Comparison of ENCODE assay signal across 1 cellular context in the genomic region with DNA sequence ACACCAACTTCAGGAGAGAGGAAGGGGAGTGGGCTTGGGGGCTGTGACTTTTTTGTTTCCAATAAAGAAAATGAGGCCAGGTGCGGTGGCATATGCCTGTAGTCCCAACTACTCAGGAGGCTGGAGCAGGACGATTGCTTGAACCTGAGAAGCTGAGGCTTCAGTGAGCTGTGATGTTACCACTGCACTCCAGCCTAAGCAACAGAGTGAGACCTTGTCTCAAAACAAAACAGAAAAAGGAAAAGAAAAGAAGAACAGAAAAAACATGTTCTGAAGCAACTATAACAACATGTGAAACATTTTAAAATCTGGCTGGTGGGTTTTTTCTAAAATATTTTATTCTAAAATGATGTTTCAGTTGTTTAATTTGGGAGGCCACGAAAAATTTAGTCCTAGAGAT.
TF ChIP-seq lines count a peak whose summit lies in the region.

No MANE protein-coding gene starts in this region.

TF ChIP-seq in H1, 55 proteins besides CTCF, POLR2A, EP300 and RAD21:
- TF ChIP-seq, protein P1, sequence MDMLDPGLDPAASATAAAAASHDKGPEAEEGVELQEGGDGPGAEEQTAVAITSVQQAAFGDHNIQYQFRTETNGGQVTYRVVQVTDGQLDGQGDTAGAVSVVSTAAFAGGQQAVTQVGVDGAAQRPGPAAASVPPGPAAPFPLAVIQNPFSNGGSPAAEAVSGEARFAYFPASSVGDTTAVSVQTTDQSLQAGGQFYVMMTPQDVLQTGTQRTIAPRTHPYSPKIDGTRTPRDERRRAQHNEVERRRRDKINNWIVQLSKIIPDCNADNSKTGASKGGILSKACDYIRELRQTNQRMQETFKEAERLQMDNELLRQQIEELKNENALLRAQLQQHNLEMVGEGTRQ (IDR thresholded peaks at IDR 0.05; ENCODE audit: low read length), result no peak
- TF ChIP-seq PHF8 (conservative IDR thresholded peaks at IDR 0.05; ENCODE audit: low read depth, low read length) (no peak), HDAC6 (IDR thresholded peaks at IDR 0.05; ENCODE audit: low read depth, low read length) (no peak), JUN (IDR thresholded peaks at IDR 0.05; ENCODE audit: low read depth, low read length) (no peak), SP2 (IDR thresholded peaks at IDR 0.05; ENCODE audit: low read length) (no peak), FOSL1 (IDR thresholded peaks at IDR 0.05; ENCODE audit: insufficient read depth, low read depth, low read length) (no peak), EGR1 (IDR thresholded peaks at IDR 0.05; ENCODE audit: borderline replicate concordance, low read depth, low read length) (no peak), TAF1 (IDR thresholded peaks at IDR 0.05; ENCODE audit: low read depth, low read length) (no peak), RFX5 (IDR thresholded peaks at IDR 0.05; ENCODE audit: borderline replicate concordance, low read depth, low read length) (no peak), BACH1 (IDR thresholded peaks at IDR 0.05; ENCODE audit: low read length) (no peak)
